ENCODE assay signal across 2 cellular contexts in the genomic region with DNA sequence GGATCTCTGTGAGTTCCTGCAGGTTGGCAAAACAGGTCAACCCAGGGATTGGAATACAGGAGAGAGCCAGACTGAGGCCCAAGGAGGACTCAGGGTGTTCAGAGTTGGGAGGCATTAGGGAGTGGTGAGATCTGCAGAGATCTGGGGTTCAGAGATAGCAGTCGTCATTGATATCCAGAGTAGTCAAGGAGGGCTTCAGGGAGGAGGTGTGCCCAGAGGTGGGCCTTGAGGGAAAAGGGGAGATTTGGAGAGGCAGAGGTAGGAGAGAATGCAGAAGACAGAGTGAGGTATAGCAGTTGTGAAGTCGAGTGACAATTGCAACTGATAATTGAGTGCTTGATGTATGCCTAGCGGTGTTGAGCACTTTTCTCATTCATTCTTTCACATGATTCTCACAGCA.
TF ChIP-seq lines count a peak whose summit lies in the region.

No MANE protein-coding gene starts in this region.

TF ChIP-seq in IMR-90, 13 proteins besides CTCF, POLR2A, EP300 and RAD21:
- TF ChIP-seq CEBPB (IDR thresholded peaks at IDR 0.05; ENCODE audit: low read depth, low read length) (no peak), BHLHE40 (IDR thresholded peaks at IDR 0.05; ENCODE audit: low read depth, low read length) (no peak), RCOR1 (IDR thresholded peaks at IDR 0.05; ENCODE audit: insufficient replicate concordance, low read length) (no peak), ELK1 (IDR thresholded peaks at IDR 0.05; ENCODE audit: borderline replicate concordance, low read depth, low read length) (no peak), MAFK (IDR thresholded peaks at IDR 0.05; ENCODE audit: low read depth, low read length) (no peak), SMC3 (IDR thresholded peaks at IDR 0.05; ENCODE audit: low read depth, low read length) (no peak), USF2 (IDR thresholded peaks at IDR 0.05; ENCODE audit: low read depth, low read length) (no peak), CHD1 (IDR thresholded peaks at IDR 0.05; ENCODE audit: low read depth, low read length) (no peak), MAZ (IDR thresholded peaks at IDR 0.05; ENCODE audit: borderline replicate concordance, low read depth, low read length) (no peak)

TF ChIP-seq in K562, 482 proteins besides CTCF, POLR2A, EP300 and RAD21:
- TF ChIP-seq KDM1A (IDR thresholded peaks at IDR 0.05), result 0 out of 4 replicates have a peak, but pooled peaks of 1 of the 2 experiments have one; percentile 10
- TF ChIP-seq HDAC6 (IDR thresholded peaks at IDR 0.05; ENCODE audit: low read depth, low read length), result no peak
- TF ChIP-seq ATF7 (IDR thresholded peaks at IDR 0.05), result no peak
- peak; percentile 54 for TF ChIP-seq RBM25 (IDR thresholded peaks at IDR 0.05; ENCODE audit: low read depth, low read length, severe bottlenecking)
- TF ChIP-seq BCOR (IDR thresholded peaks at IDR 0.05), result peak; percentile 77
- peak; percentile 95 for TF ChIP-seq ZFP36 (IDR thresholded peaks at IDR 0.05; ENCODE audit: low read depth, low read length, partially characterized antibody)
